ENCODE assay signal across 1 cellular context in the genomic region with DNA sequence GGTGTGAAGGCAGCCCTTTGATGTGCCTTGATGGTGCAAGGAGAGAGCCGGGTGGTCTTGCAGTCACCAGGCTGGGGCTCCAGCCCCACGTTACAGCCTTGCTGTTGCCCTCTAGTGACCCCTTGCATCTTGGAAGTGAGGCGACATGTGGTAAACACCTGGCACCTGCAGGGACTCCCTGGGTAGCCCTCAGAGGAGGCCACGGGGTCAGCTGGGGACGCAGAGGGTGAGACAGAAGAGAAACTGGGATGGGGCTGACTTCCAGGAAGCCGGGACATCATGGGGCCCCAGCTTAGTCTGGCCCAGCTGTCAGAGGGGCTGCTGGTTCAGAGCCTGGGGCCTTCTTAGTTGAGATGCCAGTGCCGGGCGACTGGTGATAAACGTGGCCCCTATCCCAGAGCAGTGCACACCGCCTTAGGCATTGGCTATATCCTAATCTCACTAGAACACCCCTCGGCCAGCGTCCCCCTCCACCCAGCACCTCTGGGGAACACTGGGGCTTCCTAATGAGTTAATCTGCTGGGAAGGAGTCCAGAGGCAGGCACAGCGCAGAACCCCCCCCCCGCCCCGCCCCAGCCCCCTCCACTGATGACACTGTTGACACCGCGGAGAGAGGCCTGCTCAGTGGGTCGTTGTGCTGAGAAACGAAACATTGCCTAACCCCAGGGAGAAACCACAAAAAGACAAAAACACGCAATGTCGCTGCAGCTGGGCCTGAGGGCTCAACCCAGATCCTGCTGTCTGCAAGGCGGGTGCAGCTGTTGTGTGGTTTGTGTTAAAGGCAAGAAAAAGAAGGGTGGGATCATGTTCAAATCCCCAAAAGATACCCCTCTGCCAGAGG.
TF ChIP-seq lines count a peak whose summit lies in the region.

No MANE protein-coding gene starts in this region.

TF ChIP-seq in GM12878, 131 proteins besides CTCF, POLR2A, EP300 and RAD21 (continued from another document):
- TF ChIP-seq, protein P1, sequence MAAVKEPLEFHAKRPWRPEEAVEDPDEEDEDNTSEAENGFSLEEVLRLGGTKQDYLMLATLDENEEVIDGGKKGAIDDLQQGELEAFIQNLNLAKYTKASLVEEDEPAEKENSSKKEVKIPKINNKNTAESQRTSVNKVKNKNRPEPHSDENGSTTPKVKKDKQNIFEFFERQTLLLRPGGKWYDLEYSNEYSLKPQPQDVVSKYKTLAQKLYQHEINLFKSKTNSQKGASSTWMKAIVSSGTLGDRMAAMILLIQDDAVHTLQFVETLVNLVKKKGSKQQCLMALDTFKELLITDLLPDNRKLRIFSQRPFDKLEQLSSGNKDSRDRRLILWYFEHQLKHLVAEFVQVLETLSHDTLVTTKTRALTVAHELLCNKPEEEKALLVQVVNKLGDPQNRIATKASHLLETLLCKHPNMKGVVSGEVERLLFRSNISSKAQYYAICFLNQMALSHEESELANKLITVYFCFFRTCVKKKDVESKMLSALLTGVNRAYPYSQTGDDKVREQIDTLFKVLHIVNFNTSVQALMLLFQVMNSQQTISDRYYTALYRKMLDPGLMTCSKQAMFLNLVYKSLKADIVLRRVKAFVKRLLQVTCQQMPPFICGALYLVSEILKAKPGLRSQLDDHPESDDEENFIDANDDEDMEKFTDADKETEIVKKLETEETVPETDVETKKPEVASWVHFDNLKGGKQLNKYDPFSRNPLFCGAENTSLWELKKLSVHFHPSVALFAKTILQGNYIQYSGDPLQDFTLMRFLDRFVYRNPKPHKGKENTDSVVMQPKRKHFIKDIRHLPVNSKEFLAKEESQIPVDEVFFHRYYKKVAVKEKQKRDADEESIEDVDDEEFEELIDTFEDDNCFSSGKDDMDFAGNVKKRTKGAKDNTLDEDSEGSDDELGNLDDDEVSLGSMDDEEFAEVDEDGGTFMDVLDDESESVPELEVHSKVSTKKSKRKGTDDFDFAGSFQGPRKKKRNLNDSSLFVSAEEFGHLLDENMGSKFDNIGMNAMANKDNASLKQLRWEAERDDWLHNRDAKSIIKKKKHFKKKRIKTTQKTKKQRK (IDR thresholded peaks at IDR 0.05; ENCODE audit: low read depth, low read length): no peak
- TF ChIP-seq TCF12 (IDR thresholded peaks at IDR 0.05; ENCODE audit: low read depth, low read length) (peak; percentile 100), SMARCA5 (IDR thresholded peaks at IDR 0.05) (peak; percentile 77), MEF2B (IDR thresholded peaks at IDR 0.05; ENCODE audit: partially characterized antibody, poor library complexity, severe bottlenecking) (peak; percentile 39)
- TF ChIP-seq, protein P2, sequence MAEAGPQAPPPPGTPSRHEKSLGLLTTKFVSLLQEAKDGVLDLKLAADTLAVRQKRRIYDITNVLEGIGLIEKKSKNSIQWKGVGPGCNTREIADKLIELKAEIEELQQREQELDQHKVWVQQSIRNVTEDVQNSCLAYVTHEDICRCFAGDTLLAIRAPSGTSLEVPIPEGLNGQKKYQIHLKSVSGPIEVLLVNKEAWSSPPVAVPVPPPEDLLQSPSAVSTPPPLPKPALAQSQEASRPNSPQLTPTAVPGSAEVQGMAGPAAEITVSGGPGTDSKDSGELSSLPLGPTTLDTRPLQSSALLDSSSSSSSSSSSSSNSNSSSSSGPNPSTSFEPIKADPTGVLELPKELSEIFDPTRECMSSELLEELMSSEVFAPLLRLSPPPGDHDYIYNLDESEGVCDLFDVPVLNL (IDR thresholded peaks at IDR 0.05; ENCODE audit: low read depth, low read length): no peak
